Comparison of ENCODE assay signal across 17 cellular contexts in genomic region chr11:10329935-10330334, GRCh38. TPM values are rescaled to one million over a fixed set of nuclear protein-coding genes. Genes with fewer than 3 reads are reported as not detected.
DNase-seq lines count a peak whose midpoint lies in the region; TF ChIP-seq lines count a peak whose summit lies in the region.
"Had no signal": no experiment of that assay in that cellular context is flagged by ENCODE, and none has a peak within 500 bp of the region (broad histone marks: within the 10 kb centered on the region; RNA-seq: fewer than 3 reads in every experiment).

No MANE protein-coding gene starts in this region.

- H3K4ac ChIP-seq in trophoblast cell (ENCODE audit: low read depth, low read length) = no peak overlapping the region

- H2BK120ac ChIP-seq in trophoblast cell (ENCODE audit: insufficient read depth, low read length, poor library complexity) = no peak overlapping the region

- H3K27me3 ChIP-seq in AG04450 (ENCODE audit: control insufficient read depth, insufficient read depth, low read length) = no peaks in the 10 kb centered on the region
- H3K27me3 ChIP-seq in mammary epithelial cell (ENCODE audit: insufficient read depth, low read length) = no peaks in the 10 kb centered on the region
- no peaks in the 10 kb centered on the region for H3K27me3 ChIP-seq in trophoblast cell (ENCODE audit: insufficient read depth, low read length)
- H3K27me3 ChIP-seq: BLaER1, cardiac muscle cell, Peyer's patch, thyroid gland had no signal

- dilution Hi-C loops in mammary epithelial cell (cut with HindIII; ENCODE audit: low sequenced_read_pairs) = no loop called here

- no TSS peak for BruUV-seq in mammary epithelial cell (replicated peaks; lab: Mats Ljungman, UMichigan)

- no peak for DNase-seq in AG04450 (ENCODE audit: low read depth, low spot score)
- peak; percentile 93 for DNase-seq in LHCN-M2 (ENCODE audit: low read depth)
- peak; percentile 85 for DNase-seq in mammary epithelial cell
- peak; percentile 35 for DNase-seq in hepatic stellate cell (ENCODE audit: low spot score)
- DNase-seq in trophoblast cell = no peak
- no peak for DNase-seq in amygdala (lab: John Stamatoyannopoulos, UW)
- DNase-seq in activated CD4-positive, alpha-beta T cell treated with anti-CD3 and anti-CD28 coated beads for 1 hour = no peak
- no peak for DNase-seq in iPS-NIHi11 (ENCODE audit: low spot score)
- DNase-seq: activated CD4-positive, alpha-beta T cell treated with anti-CD3 and anti-CD28 coated beads, Interleukin-2, amount 50 U/mL, for 48 hours; KG1; NCI-H1436 treated with DMSO at 0.1 percent for 48 hours; NCI-H524 treated with DMSO at 0.1 percent for 48 hours; nucleus accumbens; Peyer's patch; thyroid gland had no signal

- H3K4me1 ChIP-seq in mammary epithelial cell (ENCODE audit: insufficient read depth, low read length) (peaks cover 13% of the 10 kb centered on the region), trophoblast cell (ENCODE audit: control insufficient read depth in 1 of 2, insufficient read depth in 2 of 2, low read length in 2 of 2) (no peaks in the 10 kb centered on the region)
- H3K4me1 ChIP-seq: BLaER1 had no signal

- no peaks in the 10 kb centered on the region for H4K20me1 ChIP-seq in mammary epithelial cell (ENCODE audit: insufficient read depth, low read length)
- H4K20me1 ChIP-seq: BLaER1 had no signal

- no peak overlapping the region for H3K23ac ChIP-seq in trophoblast cell (ENCODE audit: low read length)

- no peak overlapping the region for H2AFZ ChIP-seq in mammary epithelial cell (ENCODE audit: low read depth, low read length)
- no peak overlapping the region for H2AFZ ChIP-seq in trophoblast cell (ENCODE audit: insufficient read depth, low read length, poor library complexity)

- no peak overlapping the region for H4K8ac ChIP-seq in trophoblast cell (ENCODE audit: low read depth, low read length)

- no peaks in the 10 kb centered on the region for H3K79me1 ChIP-seq in trophoblast cell (ENCODE audit: low read length)

- H3K14ac ChIP-seq in trophoblast cell (ENCODE audit: low read length) = no peak overlapping the region

- H3K4me2 ChIP-seq in mammary epithelial cell (ENCODE audit: insufficient read depth, low read depth, low read length) (no peak overlapping the region), trophoblast cell (ENCODE audit: low read length) (no peak overlapping the region)
- H3K4me2 ChIP-seq: BLaER1 had no signal

- H3K36me3 ChIP-seq in mammary epithelial cell (ENCODE audit: insufficient read depth, low read length) (no peaks in the 10 kb centered on the region), trophoblast cell (ENCODE audit: control insufficient read depth in 1 of 2, insufficient read depth in 2 of 2, low read length in 2 of 2) (no peaks in the 10 kb centered on the region)
- H3K36me3 ChIP-seq: BLaER1, cardiac muscle cell, Peyer's patch, thyroid gland had no signal

- H3K9me3 ChIP-seq in AG04450 (ENCODE audit: control insufficient read depth, insufficient read depth, low read length) (no peaks in the 10 kb centered on the region), mammary epithelial cell (replicated peaks; ENCODE audit: insufficient read depth, low read length) (no peaks in the 10 kb centered on the region), trophoblast cell (ENCODE audit: insufficient read depth, low read depth, low read length) (no peaks in the 10 kb centered on the region)
- H3K9me3 ChIP-seq: BLaER1, Peyer's patch, thyroid gland had no signal

- no peak overlapping the region for H4K12ac ChIP-seq in trophoblast cell (ENCODE audit: low read depth, low read length)

- H4K91ac ChIP-seq in trophoblast cell (ENCODE audit: low read depth, low read length) = no peak overlapping the region

- no peak overlapping the region for H2BK5ac ChIP-seq in trophoblast cell (ENCODE audit: low read depth, low read length, poor library complexity)

- H3K9ac ChIP-seq in mammary epithelial cell (ENCODE audit: insufficient read depth, low read length) (no peak overlapping the region), trophoblast cell (ENCODE audit: low read length) (no peak overlapping the region)
- H3K9ac ChIP-seq: BLaER1 had no signal

- H3K4me3 ChIP-seq in AG04450 (ENCODE audit: low read depth, low read length) = no peak overlapping the region
- H3K4me3 ChIP-seq in mammary epithelial cell (replicated peaks in 1 of 3; ENCODE audit: insufficient read depth in 1 of 3, low read depth in 2 of 3, low read length in 3 of 3) = no peak overlapping the region
- no peak overlapping the region for H3K4me3 ChIP-seq in trophoblast cell (ENCODE audit: low read depth, low read length)
- H3K4me3 ChIP-seq: BLaER1, cardiac muscle cell, Peyer's patch, thyroid gland had no signal

- H3K79me2 ChIP-seq in mammary epithelial cell (ENCODE audit: insufficient read depth, low read length) (no peaks in the 10 kb centered on the region), trophoblast cell (ENCODE audit: control insufficient read depth, insufficient read depth, low read length, poor library complexity) (no peaks in the 10 kb centered on the region)

- no peak overlapping the region for H2BK12ac ChIP-seq in trophoblast cell (ENCODE audit: low read length)

- CTCF ChIA-PET in AG04450 (lab: Charles Lee) = interaction anchor here (2.3 to 2.7 kb wide), 2 partner anchors 37 to 76 kb away, joined by 7 to 12 read pairs; no protein-coding TSS in a partner anchor
- CTCF ChIA-PET in mammary epithelial cell (lab: Charles Lee; ENCODE audit: low non-redundant PET) = interaction anchor here (0.6 to 1.1 kb wide), 2 partner anchors 36 to 1463 kb away, joined by 3 to 7 read pairs; no protein-coding TSS in a partner anchor

- no peak for TF ChIP-seq CTCF in AG04450 (IDR thresholded peaks at IDR 0.05; ENCODE audit: low read depth, low read length)
- TF ChIP-seq CTCF in mammary epithelial cell (conservative IDR thresholded peaks at IDR 0.05 in 1 of 2, IDR thresholded peaks at IDR 0.05 in 1 of 2; ENCODE audit: extremely low read depth in 1 of 2, insufficient read depth in 1 of 2, low read depth in 1 of 2, low read length in 2 of 2) = no peak

- in situ Hi-C loops in mammary epithelial cell (cut with MboI; ENCODE audit: low sequenced_read_pairs in 2 of 2) = no loop called here

- intact Hi-C loops in mammary epithelial cell (cut with micrococcal nuclease) = no loop called here

- H3K18ac ChIP-seq in trophoblast cell (ENCODE audit: low read length) = no peak overlapping the region

- H3K27ac ChIP-seq in AG04450 (ENCODE audit: low read depth, low read length) (peak overlapping the region; percentile 49), mammary epithelial cell (ENCODE audit: insufficient read depth, low read depth, low read length) (no peak overlapping the region), trophoblast cell (ENCODE audit: low read depth, low read length) (no peak overlapping the region)
- H3K27ac ChIP-seq: BLaER1, cardiac muscle cell, Peyer's patch, thyroid gland had no signal

- WGBS in mammary epithelial cell (ENCODE audit: low coverage, missing lambda C conversion rate) = 29% methylated on average over 2 of the region's 2 CpGs
- no CpG with 5 or more reads among the region's 2 CpGs for WGBS in trophoblast cell (ENCODE audit: extremely low coverage, insufficient coverage, insufficient read length)

- POLR2A ChIA-PET in AG04450 (lab: Yijun Ruan, JAX) = no interaction called here

- no peak overlapping the region for H2AK5ac ChIP-seq in trophoblast cell (ENCODE audit: low read length)

RNA-seq across cellular contexts. Expression of gene ADM, which starts 25.1 kb away (rescaled TPM):
- polyA plus RNA-seq in AG04450 (2011; rRNA removed) (247 and 328 TPM in 2 replicates), mammary epithelial cell (48.9 TPM)
- polyA minus RNA-seq in AG04450 (2011; rRNA and poly(A)+ RNA removed) = 290 and 429 TPM in 2 replicates
- total RNA-seq in LHCN-M2 (2014; rRNA removed) (160 and 164 TPM in 2 replicates), mammary epithelial cell (100 to 1,000 TPM in 1 of 2 donors, 10 to 100 TPM in 1; 74.6 to 231 TPM)
- polyA plus RNA-seq in LHCN-M2 (2012) = 146 TPM
- 28.9 TPM for polyA minus RNA-seq in mammary epithelial cell
- polyA plus RNA-seq in trophoblast cell (2013) = 101 and 108 TPM in 2 replicates

RNA-seq across cellular contexts. Expression of gene SBF2, which starts 35.9 kb away (rescaled TPM):
- 43.0 and 44.4 TPM in 2 replicates for polyA plus RNA-seq in AG04450 (2011; rRNA removed)
- 66.1 and 72.1 TPM in 2 replicates for polyA minus RNA-seq in AG04450 (2011; rRNA and poly(A)+ RNA removed)
- 31.6 and 32.1 TPM in 2 replicates for total RNA-seq in LHCN-M2 (2014; rRNA removed)
- 10.4 TPM for polyA plus RNA-seq in LHCN-M2 (2012)
- 10 to 100 TPM; 32.0 to 32.7 TPM for total RNA-seq in mammary epithelial cell
- polyA plus RNA-seq in mammary epithelial cell = 19.1 TPM
- polyA minus RNA-seq in mammary epithelial cell = 61.2 TPM
- polyA plus RNA-seq in trophoblast cell (2013) = 14.4 and 15.1 TPM in 2 replicates

Comparison
In these comparisons a context has a peak if more than half of its experiments do, and no peak if none do; other contexts are left out.
1. DNase-seq: peak in LHCN-M2 (single experiment), mammary epithelial cell (single experiment) and hepatic stellate cell (single experiment); none in AG04450 (single experiment), trophoblast cell (0 of 2), amygdala (0 of 56), activated CD4-positive, alpha-beta T cell treated with anti-CD3 and anti-CD28 coated beads for 1 hour (single experiment) and iPS-NIHi11 (single experiment).